In the genomic region with DNA sequence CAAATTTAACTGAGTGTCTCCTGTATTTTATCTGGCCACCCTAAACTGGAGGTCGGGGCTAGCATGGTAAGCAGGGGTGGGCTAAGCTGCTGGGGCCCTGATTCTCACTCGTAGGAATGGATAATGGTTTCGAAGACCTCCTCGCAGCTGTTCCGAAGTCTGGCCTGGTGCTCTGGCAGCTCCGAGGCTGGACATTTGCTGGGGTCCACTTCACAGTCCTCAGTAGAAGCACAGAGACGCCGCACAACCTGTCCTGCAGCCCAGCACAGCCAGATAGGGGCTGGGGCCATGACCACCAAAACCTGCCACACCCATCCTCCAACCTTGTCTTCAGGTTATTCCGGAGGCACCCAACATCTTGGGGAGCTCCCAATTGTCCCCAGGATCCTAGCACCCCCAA, we compare ENCODE assay signal across 17 cellular contexts. TPM values are rescaled to one million over a fixed set of nuclear protein-coding genes. Genes with fewer than 3 reads are reported as not detected.
DNase-seq lines count a peak whose midpoint lies in the region; ATAC-seq, FAIRE-seq and TF ChIP-seq lines count a peak whose summit lies in the region.
"Had no signal": no experiment of that assay in that cellular context is flagged by ENCODE, and none has a peak within 500 bp of the region (broad histone marks: within the 10 kb centered on the region; RNA-seq: fewer than 3 reads in every experiment).

No MANE protein-coding gene starts in this region.

- H3K27me3 Mint-ChIP-seq in H9 (ENCODE audit: low read depth), result peaks cover 81% of the 10 kb centered on the region
- H3K27me3 Mint-ChIP-seq: CD8-positive, alpha-beta memory T cell; IgD-negative memory B cell had no signal

- ATAC-seq in stimulated activated effector memory CD8-positive, alpha-beta T cell treated with anti-CD3 and anti-CD28 coated beads, Interleukin-12 subunit alpha, Interleukin-12 subunit beta, amount 100 ng/mL, for 72 hours, result no peak
- ATAC-seq in PC-3, result no peak

- peak overlapping the region in 1 of 2 experiments; percentile 72; a peak in 3 of 5 replicates for H3K4me3 Mint-ChIP-seq in H9
- no peak overlapping the region for H3K4me3 Mint-ChIP-seq in stimulated activated effector memory CD8-positive, alpha-beta T cell treated with anti-CD3 and anti-CD28 coated beads, Interleukin-12 subunit alpha, Interleukin-12 subunit beta, amount 100 ng/mL, for 72 hours
- H3K4me3 Mint-ChIP-seq: CD14-positive monocyte; CD8-positive, alpha-beta memory T cell had no signal

- no peaks in the 10 kb centered on the region for H3K9me3 ChIP-seq in H9 (ENCODE audit: control insufficient read depth, low read depth, low read length)
- H3K9me3 ChIP-seq in H1 (ENCODE audit: insufficient read depth in 2 of 2, low read depth in 1 of 2, low read length in 1 of 2), result no peaks in the 10 kb centered on the region
- H3K9me3 ChIP-seq in PC-3 (ENCODE audit: low read length), result no peaks in the 10 kb centered on the region
- H3K9me3 ChIP-seq in trophoblast cell (ENCODE audit: insufficient read depth, low read depth, low read length), result peaks cover 29% of the 10 kb centered on the region
- H3K9me3 ChIP-seq: A549, BE2C, Caco-2 had no signal

- no peaks in the 10 kb centered on the region; a peak in 4 of 5 replicates for H3K9me3 Mint-ChIP-seq in H9
- no peaks in the 10 kb centered on the region for H3K9me3 Mint-ChIP-seq in stimulated activated effector memory CD8-positive, alpha-beta T cell treated with anti-CD3 and anti-CD28 coated beads, Interleukin-12 subunit alpha, Interleukin-12 subunit beta, amount 100 ng/mL, for 72 hours
- H3K9me3 Mint-ChIP-seq: CD8-positive, alpha-beta memory T cell; IgD-negative memory B cell had no signal

- H3K23ac ChIP-seq in H9 (ENCODE audit: insufficient read length, low read depth, low read length) (no peak overlapping the region), H1 (ENCODE audit: insufficient read length) (no peak overlapping the region), trophoblast cell (ENCODE audit: low read length) (no peak overlapping the region)

- peaks cover 14% of the 10 kb centered on the region; the same call in 1 of the 2 replicates for H3K27me3 ChIP-seq in H9 (ENCODE audit: insufficient read depth, low read length)
- H3K27me3 ChIP-seq in H1 (replicated peaks in 1 of 4; ENCODE audit: control insufficient read depth in 3 of 4, extremely low read depth in 1 of 4, insufficient read depth in 3 of 4, low read length in 3 of 4), result peaks cover 20 to 69% (median 55%) of the 10 kb centered on the region in 4 experiments
- H3K27me3 ChIP-seq in PC-3 (ENCODE audit: low read length), result peaks cover 16% of the 10 kb centered on the region
- H3K27me3 ChIP-seq in trophoblast cell (ENCODE audit: insufficient read depth, low read length), result peaks cover 46% of the 10 kb centered on the region

- BruUV-seq in PC-3 (replicated peaks; lab: Mats Ljungman, UMichigan), result no TSS peak

- H2BK120ac ChIP-seq in H9 (ENCODE audit: low read depth, low read length, poor library complexity, severe bottlenecking) (no peak overlapping the region), H1 (replicated peaks; ENCODE audit: low read depth, low read length) (no peak overlapping the region), trophoblast cell (ENCODE audit: insufficient read depth, low read length, poor library complexity) (no peak overlapping the region)

- H4K91ac ChIP-seq in H9 (ENCODE audit: insufficient read length, low read depth, low read length) (no peak overlapping the region), H1 (replicated peaks; ENCODE audit: insufficient read length, low read length) (no peak overlapping the region), trophoblast cell (ENCODE audit: low read depth, low read length) (no peak overlapping the region)

- H3K4ac ChIP-seq in H9 (ENCODE audit: low read depth, low read length) (no peak overlapping the region), H1 (replicated peaks; ENCODE audit: insufficient read length, low read depth, low read length) (no peak overlapping the region), trophoblast cell (ENCODE audit: low read depth, low read length) (no peak overlapping the region)

- no peak for TF ChIP-seq CTCF in D721Med (IDR thresholded peaks at IDR 0.05; ENCODE audit: insufficient read depth, missing control alignments)
- TF ChIP-seq CTCF in H9 (conservative IDR thresholded peaks at IDR 0.05), result no peak
- no peak for TF ChIP-seq CTCF in H1 (IDR thresholded peaks at IDR 0.05; ENCODE audit: control extremely low read depth in 1 of 3, insufficient read depth in 1 of 3, low read depth in 1 of 3, low read length in 3 of 3)
- TF ChIP-seq CTCF in PC-3 (conservative IDR thresholded peaks at IDR 0.05; ENCODE audit: low read depth, low read length), result no peak

- H3K36me3 Mint-ChIP-seq in H9 (ENCODE audit: insufficient read depth in 1 of 3, low read depth in 3 of 3), result no peaks in the 10 kb centered on the region
- H3K36me3 Mint-ChIP-seq in stimulated activated effector memory CD8-positive, alpha-beta T cell treated with anti-CD3 and anti-CD28 coated beads, Interleukin-12 subunit alpha, Interleukin-12 subunit beta, amount 100 ng/mL, for 72 hours, result peaks cover 95% of the 10 kb centered on the region

- peaks cover 7 to 21% of the 10 kb centered on the region in 2 experiments for H3K4me1 Mint-ChIP-seq in H9
- peaks cover 40% of the 10 kb centered on the region for H3K4me1 Mint-ChIP-seq in stimulated activated effector memory CD8-positive, alpha-beta T cell treated with anti-CD3 and anti-CD28 coated beads, Interleukin-12 subunit alpha, Interleukin-12 subunit beta, amount 100 ng/mL, for 72 hours

- TF ChIP-seq EP300 in H1 (IDR thresholded peaks at IDR 0.05; ENCODE audit: borderline replicate concordance in 1 of 2, low read depth in 2 of 2, low read length in 2 of 2), result no peak

- H3K56ac ChIP-seq in H9 (ENCODE audit: insufficient read length, low read depth, low read length), result no peak overlapping the region
- H3K56ac ChIP-seq in H1 (replicated peaks; ENCODE audit: insufficient read length, low read depth, low read length), result no peak overlapping the region

- H3K18ac ChIP-seq in H9 (ENCODE audit: insufficient read length, low read depth, low read length), result no peak overlapping the region
- H3K18ac ChIP-seq in H1 (ENCODE audit: extremely low read depth, low read length), result no peak overlapping the region
- no peak overlapping the region for H3K18ac ChIP-seq in trophoblast cell (ENCODE audit: low read length)

- H3K79me2 ChIP-seq in H9 (ENCODE audit: insufficient read depth, low read length), result no peaks in the 10 kb centered on the region
- no peaks in the 10 kb centered on the region for H3K79me2 ChIP-seq in H1 (ENCODE audit: control insufficient read depth in 1 of 2, insufficient read depth in 2 of 2, low read length in 2 of 2)
- H3K79me2 ChIP-seq in PC-3 (ENCODE audit: low read length), result no peaks in the 10 kb centered on the region
- no peaks in the 10 kb centered on the region for H3K79me2 ChIP-seq in trophoblast cell (ENCODE audit: control insufficient read depth, insufficient read depth, low read length, poor library complexity)

- H2BK20ac ChIP-seq in H9 (ENCODE audit: low read depth, low read length, poor library complexity, severe bottlenecking) (no peak overlapping the region), H1 (ENCODE audit: low read length) (no peak overlapping the region)

- POLR2A ChIA-PET in H1 (lab: Charles Lee; ENCODE audit: partially characterized antibody) (interaction anchor here (1.1 kb wide), 1 partner anchor 38 kb away, joined by 6 read pairs; a partner anchor contains a TSS), PC-3 (lab: Charles Lee; ENCODE audit: unreplicated experiment) (no interaction called here)

- no CpG with 5 or more reads among the region's 9 CpGs for WGBS in H9 (ENCODE audit: extremely low coverage, insufficient read length, low lambda C conversion rate)
- WGBS in H1 (ENCODE audit: extremely low coverage in 1 of 2, insufficient coverage in 1 of 2, insufficient read length in 1 of 2, insufficient replicate concordance in 2 of 2, low coverage in 1 of 2, low lambda C conversion rate in 2 of 2, missing lambda C conversion rate in 1 of 2), 2 experiments, result 85% methylated on average over 9 of the region's 9 CpGs; no CpG with 5 or more reads in 1 of the 2 experiments
- no CpG with 5 or more reads among the region's 9 CpGs for WGBS in trophoblast cell (ENCODE audit: extremely low coverage, insufficient coverage, insufficient read length)

- H4K5ac ChIP-seq in H9 (ENCODE audit: insufficient read length, low read depth, low read length) (no peak overlapping the region), H1 (ENCODE audit: insufficient read length, low read depth, low read length) (no peak overlapping the region)

- no peak for TF ChIP-seq RAD21 in H1 (IDR thresholded peaks at IDR 0.05 in 1 of 2, conservative IDR thresholded peaks at IDR 0.05 in 1 of 2; ENCODE audit: low read depth in 2 of 2, low read length in 2 of 2)

- H3F3A ChIP-seq in PC-3 (ENCODE audit: low read length, unreplicated experiment), result no peaks in the 10 kb centered on the region

- H3K4me3 ChIP-seq in H1 (ENCODE audit: extremely low read depth in 1 of 4, insufficient read depth in 2 of 4, low read depth in 3 of 4, low read length in 4 of 4) (peak overlapping the region in 2 of 4 experiments; percentile 29 to 61; a peak in 2 of 8 replicates), PC-3 (ENCODE audit: low read length) (no peak overlapping the region), trophoblast cell (ENCODE audit: low read depth, low read length) (no peak overlapping the region)

- H2AFZ ChIP-seq in H9 (ENCODE audit: low read length) (no peak overlapping the region), H1 (ENCODE audit: low read length) (0 out of 2 replicates have a peak overlapping the region, but pooled peaks have one; percentile 2), PC-3 (ENCODE audit: low read length) (no peak overlapping the region), trophoblast cell (ENCODE audit: insufficient read depth, low read length, poor library complexity) (no peak overlapping the region)

- FAIRE-seq in D721Med (lab: Jason Lieb, UNC) (no peak), H1 (lab: Jason Lieb, UNC) (no peak)
- FAIRE-seq: A549 had no signal

- H2BK15ac ChIP-seq in H9 (ENCODE audit: low read depth, low read length) (no peak overlapping the region), H1 (ENCODE audit: low read length) (0 out of 2 replicates have a peak overlapping the region, but pooled peaks have one; percentile 61)

- no peaks in the 10 kb centered on the region for H3K4me1 ChIP-seq in H9 (ENCODE audit: insufficient read depth, low read length)
- H3K4me1 ChIP-seq in H1 (replicated peaks in 1 of 4; ENCODE audit: control insufficient read depth in 3 of 4, insufficient read depth in 4 of 4, low read length in 3 of 4), result peaks cover 0 to 17% (median 10%) of the 10 kb centered on the region in 4 experiments; a peak in 5 of 7 replicates
- H3K4me1 ChIP-seq in PC-3 (ENCODE audit: insufficient read depth, low read length), result peaks cover 16% of the 10 kb centered on the region; the same call in 1 of the 2 replicates
- H3K4me1 ChIP-seq in trophoblast cell (ENCODE audit: control insufficient read depth in 1 of 2, insufficient read depth in 2 of 2, low read length in 2 of 2), result peaks cover 6 to 10% of the 10 kb centered on the region in 2 experiments
- H3K4me1 ChIP-seq: A549, Caco-2 had no signal

- H4K8ac ChIP-seq in H9 (replicated peaks; ENCODE audit: insufficient read length, low read depth, low read length) (no peak overlapping the region), H1 (ENCODE audit: extremely low read depth, insufficient read depth, low read length) (no peak overlapping the region), trophoblast cell (ENCODE audit: low read depth, low read length) (no peak overlapping the region)

- no peak overlapping the region for H3K14ac ChIP-seq in H9 (ENCODE audit: insufficient read depth, low read length)
- no peak overlapping the region for H3K14ac ChIP-seq in H1 (ENCODE audit: insufficient read length)
- no peak overlapping the region for H3K14ac ChIP-seq in trophoblast cell (ENCODE audit: low read length)

- H3K4me2 ChIP-seq in H9 (ENCODE audit: insufficient read depth, insufficient read length, low read length) (peak overlapping the region; percentile 39), H1 (ENCODE audit: insufficient read depth in 1 of 2, low read depth in 2 of 2, low read length in 2 of 2) (peak overlapping the region; percentile 49 to 82), PC-3 (ENCODE audit: low read length) (no peak overlapping the region), trophoblast cell (ENCODE audit: low read length) (no peak overlapping the region)

- no peak overlapping the region for H4K12ac ChIP-seq in trophoblast cell (ENCODE audit: low read depth, low read length)

- H3K79me1 ChIP-seq in H9 (ENCODE audit: insufficient read depth, low read depth, low read length, poor library complexity, severe bottlenecking) (no peaks in the 10 kb centered on the region), H1 (ENCODE audit: low read depth, low read length) (no peaks in the 10 kb centered on the region), trophoblast cell (ENCODE audit: low read length) (no peaks in the 10 kb centered on the region)

- TF ChIP-seq POLR2A in H1 (IDR thresholded peaks at IDR 0.05; ENCODE audit: control extremely low read depth in 1 of 2, low read depth in 2 of 2, low read length in 2 of 2), result no peak

- H2BK5ac ChIP-seq in H9 (ENCODE audit: insufficient read length, low read length), result no peak overlapping the region
- no peak overlapping the region for H2BK5ac ChIP-seq in H1 (ENCODE audit: low read depth, low read length)
- H2BK5ac ChIP-seq in trophoblast cell (ENCODE audit: low read depth, low read length, poor library complexity), result no peak overlapping the region

- H3K36me3 ChIP-seq in H1 (ENCODE audit: control insufficient read depth in 2 of 4, insufficient read depth in 4 of 4, low read length in 3 of 4) (no peaks in the 10 kb centered on the region; a peak in 1 of 8 replicates), PC-3 (ENCODE audit: low read depth, low read length) (no peaks in the 10 kb centered on the region), trophoblast cell (ENCODE audit: control insufficient read depth in 1 of 2, insufficient read depth in 2 of 2, low read length in 2 of 2) (no peaks in the 10 kb centered on the region)
- H3K36me3 ChIP-seq: BE2C had no signal

- H3K9ac ChIP-seq in H9 (ENCODE audit: extremely low read depth, insufficient read length, low read length) (no peak overlapping the region), H1 (replicated peaks in 1 of 4; ENCODE audit: extremely low read depth in 1 of 4, low read depth in 3 of 4, low read length in 3 of 4) (no peak overlapping the region), PC-3 (ENCODE audit: low read length) (no peak overlapping the region), trophoblast cell (ENCODE audit: low read length) (no peak overlapping the region)

- DNase-seq in D721Med (ENCODE audit: insufficient read length, low spot score) (peak; percentile 5), H9 (no peak), H1 (ENCODE audit: low read depth in 1 of 2, low spot score in 2 of 2) (no peak), C1 segment of cervical spinal cord (lab: John Stamatoyannopoulos, UW) (no peak), PC-3 (no peak), trophoblast cell (no peak)
- DNase-seq in stimulated activated effector memory CD8-positive, alpha-beta T cell treated with anti-CD3 and anti-CD28 coated beads, Interleukin-12 subunit alpha, Interleukin-12 subunit beta, amount 100 ng/mL, for 72 hours (ENCODE audit: low spot score in 2 of 2), result no peak
- DNase-seq: BE2C; Caco-2; CD8-positive, alpha-beta memory T cell; DMS53; GF-D8; H7 had no signal

- no peaks in the 10 kb centered on the region for H4K20me1 ChIP-seq in H9 (ENCODE audit: control insufficient read depth, insufficient read depth, insufficient read length)
- peaks cover 0 to 6% of the 10 kb centered on the region in 2 experiments for H4K20me1 ChIP-seq in H1 (replicated peaks in 1 of 2; ENCODE audit: control insufficient read depth in 1 of 2, insufficient read depth in 2 of 2, low read length in 2 of 2)
- no peaks in the 10 kb centered on the region for H4K20me1 ChIP-seq in PC-3 (ENCODE audit: low read length)

- intact Hi-C loops in PC-3 (cut with micrococcal nuclease), result loop anchor here (10.0 kb wide), 1 partner anchor 99 kb away; no protein-coding TSS in a partner anchor

- H3K23me2 ChIP-seq in H9 (ENCODE audit: insufficient read length, low read depth, low read length, poor library complexity, severe bottlenecking) (peaks cover 19% of the 10 kb centered on the region), H1 (ENCODE audit: low read depth, low read length) (peaks cover 13% of the 10 kb centered on the region; the same call in 1 of the 2 replicates)

- CTCF ChIA-PET in H1 (lab: Charles Lee; ENCODE audit: partially characterized antibody) (interaction anchor here (0.6 to 5.7 kb wide), 8 partner anchors 8 to 607 kb away, joined by 3 to 25 read pairs (median 4); a partner anchor contains a TSS), PC-3 (lab: Charles Lee) (no interaction called here)

- H2BK12ac ChIP-seq in H9 (ENCODE audit: insufficient read length, low read depth, low read length), result no peak overlapping the region
- H2BK12ac ChIP-seq in H1 (ENCODE audit: low read depth, low read length), result no peak overlapping the region
- H2BK12ac ChIP-seq in trophoblast cell (ENCODE audit: low read length), result no peak overlapping the region

- no peak overlapping the region for H3T11ph ChIP-seq in H9 (ENCODE audit: low read length)

- H2AK5ac ChIP-seq in H9 (ENCODE audit: insufficient read length, low read length), result no peak overlapping the region
- H2AK5ac ChIP-seq in H1 (ENCODE audit: low read depth, low read length), result no peak overlapping the region
- H2AK5ac ChIP-seq in trophoblast cell (ENCODE audit: low read length), result no peak overlapping the region

- no peak overlapping the region for H3K27ac ChIP-seq in H9 (ENCODE audit: insufficient read length, low read depth, low read length)
- no peak overlapping the region for H3K27ac ChIP-seq in H1 (ENCODE audit: low read depth, low read length)
- H3K27ac ChIP-seq in PC-3 (ENCODE audit: low read length), result no peak overlapping the region
- H3K27ac ChIP-seq in trophoblast cell (ENCODE audit: low read depth, low read length), result no peak overlapping the region
- H3K27ac ChIP-seq: A549 had no signal

- no peak overlapping the region for H3K27ac Mint-ChIP-seq in H9
- H3K27ac Mint-ChIP-seq in stimulated activated effector memory CD8-positive, alpha-beta T cell treated with anti-CD3 and anti-CD28 coated beads, Interleukin-12 subunit alpha, Interleukin-12 subunit beta, amount 100 ng/mL, for 72 hours, result peak overlapping the region; percentile 55
- H3K27ac Mint-ChIP-seq: CD14-positive monocyte had no signal

- H3K9me2 ChIP-seq in PC-3 (replicated peaks; ENCODE audit: low read length), result no peaks in the 10 kb centered on the region

RNA-seq across cellular contexts. Expression of a gene that starts 6.2 kb away (rescaled TPM):
- total RNA-seq in H9 (2021), result 33.3 and 33.6 TPM in 2 replicates
- 33.2 and 34.4 TPM in 2 replicates for total RNA-seq in H1 (2021; fragmentation: NEBNext Ultra II Directional; extraction: Animal tissue kit (Norgen Biotek cat#: 25700))
- 12.5 and 22.7 TPM in 2 replicates for polyA plus RNA-seq in H1 (2011; rRNA removed)
- polyA plus RNA-seq in H1 (2011; cell fraction: cytosol; rRNA removed), result 11.9 TPM
- polyA plus RNA-seq in H1 (2011; cell fraction: nucleus; rRNA removed), result 33.7 TPM
- 19.0 to 28.5 TPM (median 25.3 TPM) in 4 replicates for polyA plus RNA-seq in H1 (2012, experiment 1 of 2)
- 19.5 TPM for polyA plus RNA-seq in H1 (2012, experiment 2 of 2)
- 21.0 TPM for polyA plus RNA-seq in H1 (2013, experiment 1 of 2)
- polyA plus RNA-seq in H1 (2013, experiment 2 of 2), result 20.8 TPM
- 4.1 and 4.7 TPM in 2 replicates for polyA minus RNA-seq in H1 (2011; rRNA and poly(A)+ RNA removed)
- 16.7 TPM for polyA minus RNA-seq in H1 (2011; cell fraction: cytosol; rRNA and poly(A)+ RNA removed)
- 12.7 TPM for polyA minus RNA-seq in H1 (2011; cell fraction: nucleus; rRNA and poly(A)+ RNA removed)
- 30.9 and 35.1 TPM in 2 replicates for total RNA-seq in PC-3 (2014; rRNA removed)
- 31.0 and 32.1 TPM in 2 replicates for polyA plus RNA-seq in trophoblast cell (2013)

RNA-seq across cellular contexts. Expression of a gene that starts 8.3 kb away (rescaled TPM):
- total RNA-seq in H9 (2021), result 0.26 and 1.9 TPM in 2 replicates
- total RNA-seq in H1 (2021; fragmentation: NEBNext Ultra II Directional; extraction: Animal tissue kit (Norgen Biotek cat#: 25700)), result 0.19 TPM in 2 replicates
- polyA plus RNA-seq in H1 (2011; rRNA removed), result 0.63 and 2.4 TPM in 2 replicates
- 0.57 TPM for polyA plus RNA-seq in H1 (2011; cell fraction: cytosol; rRNA removed)
- 2.5 TPM for polyA plus RNA-seq in H1 (2011; cell fraction: nucleus; rRNA removed)
- 0.20 to 0.94 TPM (median 0.53 TPM) in 4 replicates for polyA plus RNA-seq in H1 (2012, experiment 1 of 2)
- 0.47 TPM for polyA plus RNA-seq in H1 (2012, experiment 2 of 2)
- 0.67 TPM for polyA plus RNA-seq in H1 (2013, experiment 1 of 2)
- 0.64 TPM for polyA plus RNA-seq in H1 (2013, experiment 2 of 2)
- polyA minus RNA-seq in H1 (2011; rRNA and poly(A)+ RNA removed), result 0.16 TPM in 1 of 2 replicates, not detected in the other
- polyA minus RNA-seq in H1 (2011; cell fraction: cytosol; rRNA and poly(A)+ RNA removed), result not detected
- 0.50 TPM for polyA minus RNA-seq in H1 (2011; cell fraction: nucleus; rRNA and poly(A)+ RNA removed)
- not detected in 2 replicates for total RNA-seq in PC-3 (2014; rRNA removed)
- polyA plus RNA-seq in trophoblast cell (2013), result 0.01 TPM in 1 of 2 replicates, not detected in the other
- total RNA-seq: Caco-2, H7 had no signal
- polyA plus RNA-seq: A549 had no signal

RNA-seq across cellular contexts. Expression of a gene that starts 23.3 kb away (rescaled TPM):
- total RNA-seq in H9 (2021) (not detected in 2 replicates), PC-3 (2014; rRNA removed) (not detected in 2 replicates)
- total RNA-seq in H1 (2021; fragmentation: NEBNext Ultra II Directional; extraction: Animal tissue kit (Norgen Biotek cat#: 25700)), result not detected in 2 replicates
- polyA plus RNA-seq in H1 (2011; rRNA removed), result not detected in 2 replicates
- polyA plus RNA-seq in H1 (2011; cell fraction: cytosol; rRNA removed), result not detected
- not detected for polyA plus RNA-seq in H1 (2011; cell fraction: nucleus; rRNA removed)
- polyA plus RNA-seq in H1 (2012, experiment 1 of 2), result not detected in 4 replicates
- polyA plus RNA-seq in H1 (2012, experiment 2 of 2), result not detected
- polyA plus RNA-seq in H1 (2013, experiment 1 of 2), result 0.02 TPM
- polyA plus RNA-seq in H1 (2013, experiment 2 of 2), result not detected
- not detected in 2 replicates for polyA minus RNA-seq in H1 (2011; rRNA and poly(A)+ RNA removed)
- polyA minus RNA-seq in H1 (2011; cell fraction: cytosol; rRNA and poly(A)+ RNA removed), result not detected
- polyA minus RNA-seq in H1 (2011; cell fraction: nucleus; rRNA and poly(A)+ RNA removed), result not detected
- not detected in 2 replicates for polyA plus RNA-seq in trophoblast cell (2013)
- total RNA-seq: Caco-2, H7 had no signal
- polyA plus RNA-seq: A549, AG04450, IgD-negative memory B cell had no signal

RNA-seq across cellular contexts. Expression of a gene that starts 37.2 kb away (rescaled TPM):
- 110 and 123 TPM in 2 replicates for total RNA-seq in H9 (2021)
- total RNA-seq in H1 (2021; fragmentation: NEBNext Ultra II Directional; extraction: Animal tissue kit (Norgen Biotek cat#: 25700)), result 127 and 138 TPM in 2 replicates
- 75.1 and 149 TPM in 2 replicates for polyA plus RNA-seq in H1 (2011; rRNA removed)
- 130 TPM for polyA plus RNA-seq in H1 (2011; cell fraction: cytosol; rRNA removed)
- polyA plus RNA-seq in H1 (2011; cell fraction: nucleus; rRNA removed), result 1,038 TPM
- polyA plus RNA-seq in H1 (2012, experiment 1 of 2), result 104 to 148 TPM (median 127 TPM) in 4 replicates
- polyA plus RNA-seq in H1 (2012, experiment 2 of 2), result 45.6 TPM
- polyA plus RNA-seq in H1 (2013, experiment 1 of 2), result 108 TPM
- polyA plus RNA-seq in H1 (2013, experiment 2 of 2), result 92.0 TPM
- polyA minus RNA-seq in H1 (2011; rRNA and poly(A)+ RNA removed), result 112 and 116 TPM in 2 replicates
- polyA minus RNA-seq in H1 (2011; cell fraction: cytosol; rRNA and poly(A)+ RNA removed), result 69.8 TPM
- 218 TPM for polyA minus RNA-seq in H1 (2011; cell fraction: nucleus; rRNA and poly(A)+ RNA removed)
- total RNA-seq in PC-3 (2014; rRNA removed), result 97.9 and 137 TPM in 2 replicates
- 92.6 and 94.5 TPM in 2 replicates for polyA plus RNA-seq in trophoblast cell (2013)

RNA-seq across cellular contexts. Expression of a gene that starts 52.3 kb away (rescaled TPM):
- not detected in 2 replicates for total RNA-seq in H9 (2021)
- total RNA-seq in H1 (2021; fragmentation: NEBNext Ultra II Directional; extraction: Animal tissue kit (Norgen Biotek cat#: 25700)), result not detected in 2 replicates
- polyA plus RNA-seq in H1 (2011; rRNA removed), result not detected in 2 replicates
- 0.04 TPM for polyA plus RNA-seq in H1 (2011; cell fraction: cytosol; rRNA removed)
- polyA plus RNA-seq in H1 (2011; cell fraction: nucleus; rRNA removed), result not detected
- polyA plus RNA-seq in H1 (2012, experiment 1 of 2), result not detected in 4 replicates
- not detected for polyA plus RNA-seq in H1 (2012, experiment 2 of 2)
- 2.5 TPM for polyA plus RNA-seq in H1 (2013, experiment 1 of 2)
- polyA plus RNA-seq in H1 (2013, experiment 2 of 2), result 2.9 TPM
- polyA minus RNA-seq in H1 (2011; rRNA and poly(A)+ RNA removed), result 0.07 TPM in 1 of 2 replicates, not detected in the other
- polyA minus RNA-seq in H1 (2011; cell fraction: cytosol; rRNA and poly(A)+ RNA removed), result not detected
- not detected for polyA minus RNA-seq in H1 (2011; cell fraction: nucleus; rRNA and poly(A)+ RNA removed)
- total RNA-seq in PC-3 (2014; rRNA removed), result 0.07 TPM in 1 of 2 replicates, not detected in the other
- 0.51 and 0.52 TPM in 2 replicates for polyA plus RNA-seq in trophoblast cell (2013)
- total RNA-seq: Caco-2, H7 had no signal
- polyA plus RNA-seq: AG04450, IgD-negative memory B cell had no signal

Comparison
In these comparisons a context has a peak if more than half of its experiments do, and no peak if none do; other contexts are left out.
1. H3K4me2 ChIP-seq: peak in H9 (single experiment) and H1 (2 of 2); none in PC-3 (single experiment) and trophoblast cell (single experiment).